8 cellular contexts compared by ENCODE assay signal in genomic region chr2:241860184-241861078, GRCh38. TPM values are rescaled to one million over a fixed set of nuclear protein-coding genes. Genes with fewer than 3 reads are reported as not detected.
A peak's percentile ranks its signal among the peaks of the same experiment; 100 is the strongest.
DNase-seq lines count a peak whose midpoint lies in the region; FAIRE-seq and TF ChIP-seq lines count a peak whose summit lies in the region.

No MANE protein-coding gene starts in this region.

- no peak overlapping the region for H3K4me3 ChIP-seq in SU-DHL-6 (ENCODE audit: insufficient read depth, low read length, poor library complexity, severe bottlenecking)
- H3K4me3 ChIP-seq in keratinocyte (ENCODE audit: control insufficient read depth in 2 of 3, extremely low read depth in 1 of 3, insufficient read depth in 2 of 3, low read depth in 1 of 3, low read length in 3 of 3): peak overlapping the region in 1 of 3 experiments; percentile 32
- H3K4me3 ChIP-seq in thymus (ENCODE audit: low read length): peak overlapping the region; percentile 30

- no peak for TF ChIP-seq POLR2A in GM12891 (IDR thresholded peaks at IDR 0.05; ENCODE audit: low read depth, low read length)

- H2AFZ ChIP-seq in SU-DHL-6 (ENCODE audit: low read depth, low read length, severe bottlenecking): no peak overlapping the region
- no peak overlapping the region for H2AFZ ChIP-seq in keratinocyte (ENCODE audit: control insufficient read depth, low read length)

- no peak for FAIRE-seq in keratinocyte (lab: Jason Lieb, UNC)
- no peak for FAIRE-seq in GM12891 (lab: Jason Lieb, UNC)

- dilution Hi-C loops in keratinocyte (cut with MboI; ENCODE audit: extremely low pct_ligation_motif_present, low sequenced_read_pairs): no loop called here

- H4K20me1 ChIP-seq in SU-DHL-6 (ENCODE audit: low read depth, low read length) (no peaks in the 10 kb centered on the region), keratinocyte (ENCODE audit: control insufficient read depth, extremely low read depth, insufficient read depth, low read length) (no peaks in the 10 kb centered on the region)

- TF ChIP-seq CTCF in SU-DHL-6 (IDR thresholded peaks at IDR 0.05; ENCODE audit: insufficient read depth, low read length, poor library complexity, severe bottlenecking): no peak
- TF ChIP-seq CTCF in keratinocyte (optimal IDR thresholded peaks at IDR 0.05 in 1 of 3, IDR thresholded peaks at IDR 0.05 in 1 of 3, conservative IDR thresholded peaks at IDR 0.05 in 1 of 3; ENCODE audit: extremely low read depth in 1 of 3, insufficient read depth in 2 of 3, low read length in 3 of 3): no peak

- no peaks in the 10 kb centered on the region for H3F3A ChIP-seq in SU-DHL-6 (ENCODE audit: insufficient read depth)

- no peak overlapping the region for H3K27ac ChIP-seq in SU-DHL-6 (ENCODE audit: low read depth, low read length)
- no peak overlapping the region for H3K27ac ChIP-seq in keratinocyte (ENCODE audit: control insufficient read depth, insufficient read depth, low read length)
- H3K27ac ChIP-seq in thymus (ENCODE audit: low read depth): peak overlapping the region; percentile 90

- peaks cover 13% of the 10 kb centered on the region for H3K27me3 Mint-ChIP-seq in T-helper 2 cell treated with Interferon-gamma antibody and Interleukin-4, amounts not matched to agents 5 μg/mL and 100 μg/mL, for 36 hours (ENCODE audit: low read depth)

- H3K4me1 ChIP-seq in keratinocyte (ENCODE audit: control insufficient read depth, extremely low read depth, insufficient read depth, low read length) (peaks cover 5% of the 10 kb centered on the region), thymus (ENCODE audit: control insufficient read depth, insufficient read depth, low read length) (peaks cover 52% of the 10 kb centered on the region)

- 73% methylated on average over 10 of the region's 10 CpGs for WGBS in thymus

- peaks cover 10% of the 10 kb centered on the region for H3K9me3 Mint-ChIP-seq in T-helper 2 cell treated with Interferon-gamma antibody and Interleukin-4, amounts not matched to agents 5 μg/mL and 100 μg/mL, for 36 hours

- H3K4me3 Mint-ChIP-seq in T-helper 2 cell treated with Interferon-gamma antibody and Interleukin-4, amounts not matched to agents 5 μg/mL and 100 μg/mL, for 36 hours: peak overlapping the region; percentile 83

- peak overlapping the region; percentile 17 for H3K4me2 ChIP-seq in SU-DHL-6 (ENCODE audit: low read depth, low read length, poor library complexity, severe bottlenecking)
- peak overlapping the region; percentile 67 for H3K4me2 ChIP-seq in keratinocyte (ENCODE audit: control insufficient read depth, extremely low read depth, insufficient read depth, low read depth, low read length)

- H3K9me1 ChIP-seq in keratinocyte (ENCODE audit: control insufficient read depth, extremely low read depth, insufficient read depth, low read length): no peaks in the 10 kb centered on the region

- H3K9ac ChIP-seq in SU-DHL-6 (ENCODE audit: low read length) (no peak overlapping the region), keratinocyte (ENCODE audit: control insufficient read depth, extremely low read depth, insufficient read depth, low read length) (no peak overlapping the region)

- H3K27ac Mint-ChIP-seq in T-helper 2 cell treated with Interferon-gamma antibody and Interleukin-4, amounts not matched to agents 5 μg/mL and 100 μg/mL, for 36 hours: peak overlapping the region; percentile 47

- H3K4me1 Mint-ChIP-seq in T-helper 2 cell treated with Interferon-gamma antibody and Interleukin-4, amounts not matched to agents 5 μg/mL and 100 μg/mL, for 36 hours (ENCODE audit: low read depth): peaks cover 45% of the 10 kb centered on the region

- no peaks in the 10 kb centered on the region for H3K36me3 ChIP-seq in SU-DHL-6 (ENCODE audit: low read length)
- no peaks in the 10 kb centered on the region for H3K36me3 ChIP-seq in keratinocyte (ENCODE audit: control insufficient read depth in 2 of 2, extremely low read depth in 1 of 2, insufficient read depth in 2 of 2, low read length in 2 of 2)
- H3K36me3 ChIP-seq in thymus (ENCODE audit: control insufficient read depth, insufficient read depth): no peaks in the 10 kb centered on the region

- H3K27me3 ChIP-seq in SU-DHL-6 (ENCODE audit: low read length): no peaks in the 10 kb centered on the region
- H3K27me3 ChIP-seq in keratinocyte (ENCODE audit: control insufficient read depth, extremely low read depth, insufficient read depth, low read length): peaks cover 44% of the 10 kb centered on the region
- H3K27me3 ChIP-seq in thymus (ENCODE audit: control insufficient read depth, insufficient read depth): no peaks in the 10 kb centered on the region

- DNase-seq in T-helper 2 cell treated with Interferon-gamma antibody and Interleukin-4, amounts not matched to agents 5 μg/mL and 100 μg/mL, for 36 hours (ENCODE audit: low spot score): no peak
- DNase-seq in T-helper 2 cell (no peak), keratinocyte (ENCODE audit: low read depth, low spot score) (no peak), DMS114 treated with DMSO at 0.1 percent for 48 hours (lab: John Stamatoyannopoulos, UW; ENCODE audit: unreplicated experiment) (no peak), NCI-H146 (lab: John Stamatoyannopoulos, UW) (no peak), GM12891 (ENCODE audit: insufficient read length, low spot score) (no peak)

- H3K79me2 ChIP-seq in SU-DHL-6 (ENCODE audit: insufficient read depth, low read length) (no peaks in the 10 kb centered on the region), keratinocyte (ENCODE audit: control insufficient read depth, insufficient read depth, low read length) (no peaks in the 10 kb centered on the region)

- H3K9me3 ChIP-seq in SU-DHL-6 (ENCODE audit: insufficient read depth, low read length) (peaks cover 13% of the 10 kb centered on the region; the same call in 1 of the 2 replicates), keratinocyte (ENCODE audit: control insufficient read depth, low read depth, low read length) (no peaks in the 10 kb centered on the region), thymus (ENCODE audit: control insufficient read depth) (no peaks in the 10 kb centered on the region)

- H3K9me2 ChIP-seq in SU-DHL-6 (replicated peaks; ENCODE audit: insufficient read depth, low read length): no peaks in the 10 kb centered on the region

- peaks cover 6% of the 10 kb centered on the region for H3K36me3 Mint-ChIP-seq in T-helper 2 cell treated with Interferon-gamma antibody and Interleukin-4, amounts not matched to agents 5 μg/mL and 100 μg/mL, for 36 hours (ENCODE audit: low read depth)

TF ChIP-seq in GM12891, 5 proteins besides CTCF, POLR2A, EP300 and RAD21:
- no peak for TF ChIP-seq POLR2AphosphoS5 (IDR thresholded peaks at IDR 0.05; ENCODE audit: low read depth, low read length)
- TF ChIP-seq SPI1 (IDR thresholded peaks at IDR 0.05; ENCODE audit: low read depth, low read length): no peak
- TF ChIP-seq PAX5 (IDR thresholded peaks at IDR 0.05; ENCODE audit: insufficient read depth, low read length, severe bottlenecking): no peak
- no peak for TF ChIP-seq POU2F2 (IDR thresholded peaks at IDR 0.05; ENCODE audit: low read depth, low read length)
- no peak for TF ChIP-seq TAF1 (IDR thresholded peaks at IDR 0.05; ENCODE audit: low read depth, low read length)

RNA-seq across cellular contexts. Expression of gene PDCD1, which starts 1.7 kb away (rescaled TPM):
- polyA plus RNA-seq in keratinocyte (not detected in 3 replicates), thymus (12.7 TPM)
- polyA plus RNA-seq in keratinocyte (2011; ENCODE audit: low read depth): not detected
- polyA plus RNA-seq in keratinocyte (2011; cell fraction: cytosol; rRNA removed): not detected in 2 replicates
- not detected in 2 replicates for polyA plus RNA-seq in keratinocyte (2011; cell fraction: nucleus; rRNA removed)
- polyA plus RNA-seq in keratinocyte (2012; ENCODE audit: low replicate concordance): not detected in 2 replicates
- polyA minus RNA-seq in keratinocyte: not detected in 3 replicates
- not detected for polyA minus RNA-seq in keratinocyte (2011; cell fraction: cytosol; rRNA and poly(A)+ RNA removed)
- polyA minus RNA-seq in keratinocyte (2011; cell fraction: nucleus; rRNA and poly(A)+ RNA removed): not detected in 2 replicates
- 8.4 TPM for polyA plus RNA-seq in GM12891 (2012; ENCODE audit: low read depth, missing spikeins)

RNA-seq across cellular contexts. Expression of gene RTP5, which starts 9.1 kb away (rescaled TPM):
- polyA plus RNA-seq in keratinocyte (not detected in 3 replicates), thymus (3.7 TPM)
- polyA plus RNA-seq in keratinocyte (2011; ENCODE audit: low read depth): not detected
- not detected in 2 replicates for polyA plus RNA-seq in keratinocyte (2011; cell fraction: cytosol; rRNA removed)
- polyA plus RNA-seq in keratinocyte (2011; cell fraction: nucleus; rRNA removed): not detected in 2 replicates
- not detected in 2 replicates for polyA plus RNA-seq in keratinocyte (2012; ENCODE audit: low replicate concordance)
- not detected in 3 replicates for polyA minus RNA-seq in keratinocyte
- polyA minus RNA-seq in keratinocyte (2011; cell fraction: cytosol; rRNA and poly(A)+ RNA removed): not detected
- polyA minus RNA-seq in keratinocyte (2011; cell fraction: nucleus; rRNA and poly(A)+ RNA removed): not detected in 2 replicates
- polyA plus RNA-seq in GM12891 (2012; ENCODE audit: low read depth, missing spikeins): 0.17 TPM

RNA-seq across cellular contexts. Expression of gene NEU4, which starts 51.4 kb away (rescaled TPM):
- polyA plus RNA-seq in keratinocyte (not detected in 3 replicates), thymus (1.1 TPM)
- polyA plus RNA-seq in keratinocyte (2011; ENCODE audit: low read depth): not detected
- not detected in 2 replicates for polyA plus RNA-seq in keratinocyte (2011; cell fraction: cytosol; rRNA removed)
- polyA plus RNA-seq in keratinocyte (2011; cell fraction: nucleus; rRNA removed): not detected in 2 replicates
- polyA plus RNA-seq in keratinocyte (2012; ENCODE audit: low replicate concordance): not detected in 2 replicates
- polyA minus RNA-seq in keratinocyte: not detected in 3 replicates
- not detected for polyA minus RNA-seq in keratinocyte (2011; cell fraction: cytosol; rRNA and poly(A)+ RNA removed)
- polyA minus RNA-seq in keratinocyte (2011; cell fraction: nucleus; rRNA and poly(A)+ RNA removed): not detected in 2 replicates
- polyA plus RNA-seq in GM12891 (2012; ENCODE audit: low read depth, missing spikeins): 0.69 TPM

Comparison
In these comparisons a context has a peak if more than half of its experiments do, and no peak if none do; other contexts are left out.
1. RNA of gene PDCD1, which starts 1.7 kb away (polyA plus RNA-seq): 12.7 TPM in thymus (single experiment); not detected in keratinocyte; every median in the first group is over 10 times any median in the second.